ENCODE assay signal across 8 cellular contexts in genomic region chr22:31753634-31754471, GRCh38.
DNase-seq lines count a peak whose midpoint lies in the region; ATAC-seq and TF ChIP-seq lines count a peak whose summit lies in the region.

Gene DEPDC5, plus strand, starts transcription at chr22:31754019. Its CDS starts 903 bp downstream, at chr22:31754922.

- H3K4me1 Mint-ChIP-seq in central memory CD8-positive, alpha-beta T cell: peaks cover 35% of the 10 kb centered on the region

- H3K4me3 Mint-ChIP-seq in central memory CD8-positive, alpha-beta T cell: peak within 1 kb of the TSS; percentile 83

- H3K27ac Mint-ChIP-seq in central memory CD8-positive, alpha-beta T cell (ENCODE audit: low read depth): peak within 1 kb of the TSS; percentile 84

- ATAC-seq in GM19025 (IDR thresholded peaks at IDR 0.05; ENCODE audit: low read depth, unreplicated experiment) (peak; percentile 68), HG03280 (IDR thresholded peaks at IDR 0.05; ENCODE audit: unreplicated experiment) (peak; percentile 76)
- ATAC-seq in activated CD4-positive, CD25-positive, alpha-beta regulatory T cell treated with anti-CD3 and anti-CD28 coated beads, Interleukin-2, amount 50 U/mL, for 24 hours: peak; percentile 83
- peak; percentile 71 for ATAC-seq in central memory CD8-positive, alpha-beta T cell (replicated peaks; ENCODE audit: extremely low read depth, poor library complexity, severe bottlenecking)

- no peak for TF ChIP-seq CTCF in AG09309 (IDR thresholded peaks at IDR 0.05; ENCODE audit: control insufficient read depth, insufficient read depth, low read depth, low read length, missing control alignments)

- peak; percentile 56 for DNase-seq in AG09309 (ENCODE audit: low read depth)
- peak; percentile 87 for DNase-seq in NCI-H446 treated with DMSO at 0.1 percent for 48 hours (lab: John Stamatoyannopoulos, UW)
- peak; percentile 93 to 95 for DNase-seq in central memory CD8-positive, alpha-beta T cell (ENCODE audit: low spot score in 2 of 2)
- peak; percentile 90 for DNase-seq in iris pigment epithelial cell (ENCODE audit: low read depth)
- DNase-seq in stimulated activated CD4-positive, alpha-beta T cell treated with anti-CD3 and anti-CD28 coated beads, Interleukin-12 subunit alpha, Interleukin-12 subunit beta, amount 100 ng/mL, for 4 hours: peak; percentile 96

- H3K9me3 Mint-ChIP-seq in central memory CD8-positive, alpha-beta T cell: no peaks in the 10 kb centered on the region

- peaks cover 30% of the 10 kb centered on the region for H3K36me3 Mint-ChIP-seq in central memory CD8-positive, alpha-beta T cell (ENCODE audit: insufficient read depth)

- H3K27me3 Mint-ChIP-seq in central memory CD8-positive, alpha-beta T cell: no peaks in the 10 kb centered on the region

- peak within 1 kb of the TSS; percentile 68 for H3K4me3 ChIP-seq in AG09309 (ENCODE audit: control insufficient read depth, low read depth, low read length)

Comparison
In these comparisons a context has a peak if more than half of its experiments do, and no peak if none do; other contexts are left out.
1. Peak in every context shown above with its lines: DNase-seq, ATAC-seq and H3K4me3 ChIP-seq.